ENCODE assay signal across 9 cellular contexts in the genomic region with DNA sequence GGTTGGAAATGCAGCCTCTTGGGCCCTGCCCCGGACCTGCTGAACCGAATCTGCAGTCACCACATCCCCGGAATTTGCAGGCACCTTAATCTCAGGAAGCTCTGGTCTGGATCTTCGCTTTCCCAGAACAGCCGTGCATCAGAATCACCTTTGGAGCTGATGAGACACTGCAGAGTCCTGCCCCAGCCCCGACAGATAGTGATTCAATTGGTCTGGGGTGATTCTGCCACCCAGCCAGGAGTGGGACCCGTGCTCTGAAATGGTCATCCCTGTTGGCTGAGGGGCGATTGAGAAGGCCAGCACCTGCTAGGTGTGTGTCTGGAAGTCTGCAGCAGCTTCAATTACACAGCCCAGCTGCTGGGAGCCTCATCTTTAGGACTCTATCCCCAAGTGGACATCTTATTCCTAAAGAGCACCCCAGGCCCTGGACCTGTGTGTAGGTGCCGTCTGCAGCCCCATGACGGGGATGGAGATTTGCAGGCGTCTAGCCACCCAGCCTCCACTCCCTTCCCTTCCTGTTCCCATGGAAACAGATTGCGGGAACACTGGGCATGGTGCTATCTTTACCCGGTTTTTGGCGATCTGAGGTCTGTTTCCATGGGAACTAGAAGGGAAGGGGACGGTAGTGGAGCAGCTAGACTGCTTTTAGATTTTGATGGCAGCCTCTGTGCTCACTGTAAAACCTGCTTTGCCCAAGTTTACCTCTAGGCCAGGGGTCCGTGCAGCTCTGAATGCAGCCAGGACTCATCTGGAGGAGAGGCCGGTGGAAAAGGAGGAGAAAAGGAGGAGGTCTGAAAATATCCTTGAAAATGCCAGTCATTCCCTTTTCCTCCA.
DNase-seq lines count a peak whose midpoint lies in the region; ATAC-seq and TF ChIP-seq lines count a peak whose summit lies in the region.
"Had no signal": no experiment of that assay in that cellular context is flagged by ENCODE, and none has a peak within 500 bp of the region (broad histone marks: within the 10 kb centered on the region; RNA-seq: fewer than 3 reads in every experiment).

No MANE protein-coding gene starts in this region.

- POLR2A ChIA-PET in Caco-2 (lab: Charles Lee), result no interaction called here

- ATAC-seq in GM21737 (IDR thresholded peaks at IDR 0.05; ENCODE audit: unreplicated experiment), result peak; percentile 8
- peak; percentile 12 for ATAC-seq in sciatic nerve

- H3K27ac Mint-ChIP-seq in Caco-2 (ENCODE audit: unreplicated experiment), result no peak overlapping the region

- H3K4me1 ChIP-seq in Caco-2, result no peaks in the 10 kb centered on the region

- H3K9me3 Mint-ChIP-seq in Caco-2 (ENCODE audit: unreplicated experiment), result no peaks in the 10 kb centered on the region

- H3K4me3 ChIP-seq in dorsolateral prefrontal cortex, result peak overlapping the region in 27 of 59 donors; percentile 1 to 42 (median 17)
- no peak overlapping the region for H3K4me3 ChIP-seq in Caco-2 (ENCODE audit: low read depth, low read length)
- H3K4me3 ChIP-seq: SK-N-MC had no signal

- BruUV-seq in Caco-2 (replicated peaks; lab: Mats Ljungman, UMichigan), result no TSS peak

- no peaks in the 10 kb centered on the region for H3K9me3 ChIP-seq in Caco-2

- H3K27ac ChIP-seq in dorsolateral prefrontal cortex, result peak overlapping the region in 58 of 59 donors; percentile 51 to 96 (median 86)
- H3K27ac ChIP-seq: SK-N-MC had no signal

- H3K36me3 Mint-ChIP-seq in Caco-2 (ENCODE audit: insufficient read depth, unreplicated experiment), result no peaks in the 10 kb centered on the region

- H3K4me3 Mint-ChIP-seq in Caco-2 (ENCODE audit: unreplicated experiment), result no peak overlapping the region

- DNase-seq in NCI-H524 (lab: John Stamatoyannopoulos, UW) (peak; percentile 50 to 66), dorsolateral prefrontal cortex (peak in 8 of 10 donors; percentile 54 to 89 (median 80)), sciatic nerve (ENCODE audit: low spot score) (no peak), LoVo (ENCODE audit: low spot score) (no peak), Caco-2 (no peak), GF-D8 (lab: John Stamatoyannopoulos, UW) (no peak), SW480 (ENCODE audit: low spot score) (no peak)

- no peaks in the 10 kb centered on the region for H3K36me3 ChIP-seq in Caco-2 (ENCODE audit: control insufficient read depth, insufficient read depth, low read length)

- H3K27me3 ChIP-seq in dorsolateral prefrontal cortex (no peaks in the 10 kb centered on the region), Caco-2 (replicated peaks; ENCODE audit: control insufficient read depth, insufficient read depth, low read length) (no peaks in the 10 kb centered on the region)

- intact Hi-C loops in dorsolateral prefrontal cortex (cut with DNase I) (loop anchor here in 1 of 2 donors (5.0 kb wide), 1 partner anchor 112 kb away; no protein-coding TSS in a partner anchor), sciatic nerve (cut with DNase I) (no loop called here), Caco-2 (cut with micrococcal nuclease; ENCODE audit: unreplicated experiment) (no loop called here)

- CTCF ChIA-PET in Caco-2 (lab: Charles Lee), result no interaction called here

- TF ChIP-seq CTCF in dorsolateral prefrontal cortex (IDR thresholded peaks at IDR 0.05 in 54 of 56, conservative IDR thresholded peaks at IDR 0.05 in 2 of 56; ENCODE audit: low read depth in 1 of 56, partially characterized antibody in 56 of 56) (no peak), Caco-2 (IDR thresholded peaks at IDR 0.05; ENCODE audit: insufficient read depth in 1 of 2, low read depth in 1 of 2, low read length in 1 of 2, severe bottlenecking in 1 of 2, unreplicated experiment in 1 of 2) (no peak)

- peaks cover 5% of the 10 kb centered on the region for H3K27me3 Mint-ChIP-seq in Caco-2 (ENCODE audit: insufficient read depth, unreplicated experiment)

- no peaks in the 10 kb centered on the region for H3K4me1 Mint-ChIP-seq in Caco-2 (ENCODE audit: low read depth, unreplicated experiment)

Comparison
In these comparisons a context has a peak if more than half of its experiments do, and no peak if none do; other contexts are left out.
1. DNase-seq: peak in NCI-H524 (2 of 2) and dorsolateral prefrontal cortex (8 of 10); none in sciatic nerve (single experiment), LoVo (single experiment), Caco-2 (0 of 2), GF-D8 (single experiment) and SW480 (single experiment).